Comparison of ENCODE assay signal across 8 cellular contexts in the genomic region with DNA sequence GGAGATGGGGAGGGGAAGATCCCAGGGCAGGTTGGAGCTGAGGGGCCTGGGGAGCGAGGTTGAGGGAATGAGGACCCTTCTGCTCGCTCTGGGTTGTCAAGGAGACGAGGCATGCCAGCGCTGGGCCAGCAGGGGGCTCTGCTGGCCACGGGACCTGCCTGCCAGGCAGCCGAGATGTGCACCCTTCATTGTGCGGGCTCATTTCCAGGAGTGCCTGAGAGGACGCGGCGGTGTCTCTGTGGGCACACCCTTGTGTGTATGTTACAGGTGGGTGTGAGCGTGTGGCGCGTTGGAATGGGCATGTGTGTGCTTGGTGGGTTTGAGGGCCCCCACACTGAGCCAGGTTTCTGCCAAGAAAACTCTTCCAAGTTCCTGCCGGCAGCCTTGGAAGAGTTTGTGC. TPM values are rescaled to one million over a fixed set of nuclear protein-coding genes. Genes with fewer than 3 reads are reported as not detected.
DNase-seq lines count a peak whose midpoint lies in the region; ATAC-seq and TF ChIP-seq lines count a peak whose summit lies in the region.

No MANE protein-coding gene starts in this region.

- ATAC-seq in activated T-cell treated with anti-CD3 and anti-CD28 coated beads, Interleukin-2, amount 50 U/mL, for 72 hours (replicated peaks in 1 of 2), result peak; percentile 86 to 89
- ATAC-seq in thoracic aorta (ENCODE audit: insufficient number of reproducible peaks, low FRiP score, low read depth), result no peak
- ATAC-seq in GM21515 (IDR thresholded peaks at IDR 0.05; ENCODE audit: unreplicated experiment), result no peak

- H3K36me3 ChIP-seq in OCI-LY7 (ENCODE audit: insufficient read depth, low read length) (no peaks in the 10 kb centered on the region), thoracic aorta (no peaks in the 10 kb centered on the region)

- H4K20me1 ChIP-seq in OCI-LY7 (ENCODE audit: insufficient read depth, low read length), result no peaks in the 10 kb centered on the region

- in situ Hi-C loops in Caki2 (cut with HindIII; ENCODE audit: low pct_unique_long_range_greater_than_20kb, low sequenced_read_pairs), result no loop called here

- H3K27ac Mint-ChIP-seq in activated T-cell treated with anti-CD3 and anti-CD28 coated beads, Interleukin-2, amount 50 U/mL, for 72 hours, result no peak overlapping the region

- H3K27me3 ChIP-seq in thoracic aorta (replicated peaks; ENCODE audit: insufficient read depth), result no peaks in the 10 kb centered on the region

- no peak overlapping the region for H2AFZ ChIP-seq in OCI-LY7 (ENCODE audit: low read length)

- H3K27ac ChIP-seq in OCI-LY7 (ENCODE audit: low read depth, low read length, poor library complexity, severe bottlenecking) (no peak overlapping the region), thoracic aorta (peak overlapping the region in 1 of 2 donors; percentile 78)

- intact Hi-C loops in OCI-LY7 (cut with micrococcal nuclease; ENCODE audit: unreplicated experiment), result loop anchor here (1.0 kb wide), 2 partner anchors 21 to 41 kb away; no protein-coding TSS in a partner anchor

- BruUV-seq in OCI-LY7 (replicated peaks; lab: Mats Ljungman, UMichigan), result no TSS peak

- CTCF ChIA-PET in OCI-LY7 (lab: Charles Lee; ENCODE audit: unreplicated experiment), result interaction anchor here (1.4 kb wide), 1 partner anchor 219 kb away, joined by 4 read pairs; no protein-coding TSS in a partner anchor

- peaks cover 24% of the 10 kb centered on the region for H3K4me1 ChIP-seq in OCI-LY7 (ENCODE audit: insufficient read depth, low read length, poor library complexity, severe bottlenecking)
- peaks cover 32 to 60% of the 10 kb centered on the region in 2 donors for H3K4me1 ChIP-seq in thoracic aorta (ENCODE audit: control insufficient read depth in 1 of 2, low read depth in 2 of 2)

- POLR2A ChIA-PET in OCI-LY7 (lab: Charles Lee), result no interaction called here

- no peaks in the 10 kb centered on the region for H3K9me2 ChIP-seq in OCI-LY7 (ENCODE audit: insufficient read depth, low read length)

- no peaks in the 10 kb centered on the region for H3K36me3 Mint-ChIP-seq in activated T-cell treated with anti-CD3 and anti-CD28 coated beads, Interleukin-2, amount 50 U/mL, for 72 hours (ENCODE audit: insufficient read depth in 2 of 2)

- H3K9me3 ChIP-seq in OCI-LY7 (ENCODE audit: low read length) (no peaks in the 10 kb centered on the region), thoracic aorta (no peaks in the 10 kb centered on the region)

- H3K79me2 ChIP-seq in OCI-LY7 (ENCODE audit: insufficient read depth, low read depth, low read length), result no peaks in the 10 kb centered on the region

- peak overlapping the region; percentile 60 for H3K4me2 ChIP-seq in OCI-LY7 (ENCODE audit: low read length)

- DNase-seq in Caki2 (ENCODE audit: low read depth), result peak; percentile 54
- DNase-seq in HUDEP-2 (lab: John Stamatoyannopoulos, UW; ENCODE audit: unreplicated experiment in 76 of 76), result peak in 65 of 76 experiments; percentile 16 to 82 (median 58)
- DNase-seq in OCI-LY7 (ENCODE audit: low spot score), result peak; percentile 74
- peak; percentile 66 to 70 for DNase-seq in activated T-cell treated with anti-CD3 and anti-CD28 coated beads, Interleukin-2, amount 50 U/mL, for 72 hours
- peak; percentile 51 for DNase-seq in fibroblast of peridontal ligament (ENCODE audit: extremely low read depth)
- DNase-seq in nucleus accumbens (lab: John Stamatoyannopoulos, UW), result peak in 51 of 56 donors; percentile 24 to 84 (median 61)
- DNase-seq in thoracic aorta (ENCODE audit: low spot score), result no peak

- TF ChIP-seq CTCF in OCI-LY7 (conservative IDR thresholded peaks at IDR 0.05; ENCODE audit: low read length), result peak; percentile 85
- TF ChIP-seq CTCF in thoracic aorta (IDR thresholded peaks at IDR 0.05), result peak; percentile 88

- peaks cover 7% of the 10 kb centered on the region for H3K4me1 Mint-ChIP-seq in activated T-cell treated with anti-CD3 and anti-CD28 coated beads, Interleukin-2, amount 50 U/mL, for 72 hours (ENCODE audit: low read depth)

- H3K4me3 Mint-ChIP-seq in activated T-cell treated with anti-CD3 and anti-CD28 coated beads, Interleukin-2, amount 50 U/mL, for 72 hours, result no peak overlapping the region

- H3K9me3 Mint-ChIP-seq in activated T-cell treated with anti-CD3 and anti-CD28 coated beads, Interleukin-2, amount 50 U/mL, for 72 hours, result no peaks in the 10 kb centered on the region

- H3K4me3 ChIP-seq in OCI-LY7 (ENCODE audit: low read depth, low read length, poor library complexity, severe bottlenecking), result no peak overlapping the region
- H3K4me3 ChIP-seq in thoracic aorta, result peak overlapping the region; percentile 28

- peaks cover 6% of the 10 kb centered on the region for H3K27me3 Mint-ChIP-seq in activated T-cell treated with anti-CD3 and anti-CD28 coated beads, Interleukin-2, amount 50 U/mL, for 72 hours (ENCODE audit: low read depth)

RNA-seq across cellular contexts. Expression of a gene that starts 15.9 kb away (rescaled TPM):
- total RNA-seq in Caki2 (2014; rRNA removed; shearing (Covaris generic); ENCODE audit: low replicate concordance), result 1.4 and 2.3 TPM in 2 replicates
- 18.6 and 25.4 TPM in 2 replicates for total RNA-seq in OCI-LY7 (2014; rRNA removed; shearing (Covaris generic))
- total RNA-seq in OCI-LY7 (2022), result 14.6 and 16.3 TPM in 2 replicates
- total RNA-seq in activated T-cell treated with anti-CD3 and anti-CD28 coated beads, Interleukin-2, amount 50 U/mL, for 72 hours, result 1 to 10 TPM; 2.6 to 2.7 TPM
- 10 to 100 TPM; 87.1 to 89.2 TPM for total RNA-seq in thoracic aorta

Comparison
In these comparisons a context has a peak if more than half of its experiments do, and no peak if none do; other contexts are left out.
1. ATAC-seq: peak in activated T-cell treated with anti-CD3 and anti-CD28 coated beads, Interleukin-2, amount 50 U/mL, for 72 hours (2 of 2); none in thoracic aorta (single experiment) and GM21515 (single experiment).